Comparison of ENCODE assay signal across 8 cellular contexts in genomic region chr17:8249621-8250020, GRCh38. TPM values are rescaled to one million over a fixed set of nuclear protein-coding genes. Genes with fewer than 3 reads are reported as not detected.
DNase-seq lines count a peak whose midpoint lies in the region; ATAC-seq and TF ChIP-seq lines count a peak whose summit lies in the region.

No MANE protein-coding gene starts in this region.

- peaks cover 5% of the 10 kb centered on the region for H3K27me3 Mint-ChIP-seq in activated naive CD8-positive, alpha-beta T cell treated with anti-CD3 and anti-CD28 coated beads, Interleukin-2, amount 50 U/mL, for 24 hours

- H3K4me2 ChIP-seq in SK-N-SH = peak overlapping the region; percentile 90

- H3K27ac ChIP-seq in SK-N-SH (ENCODE audit: low read depth in 2 of 2, low read length in 1 of 2) (peak overlapping the region; percentile 81 to 92; a peak in 2 of 4 replicates), suprapubic skin (peak overlapping the region; percentile 96)

- TF ChIP-seq CTCF in SK-N-SH (IDR thresholded peaks at IDR 0.05) (no peak), kidney epithelial cell (IDR thresholded peaks at IDR 0.05; ENCODE audit: insufficient read depth, low read length, poor library complexity, severe bottlenecking) (no peak), suprapubic skin (IDR thresholded peaks at IDR 0.05) (no peak)

- peaks cover 46% of the 10 kb centered on the region for H3K36me3 Mint-ChIP-seq in activated naive CD8-positive, alpha-beta T cell treated with anti-CD3 and anti-CD28 coated beads, Interleukin-2, amount 50 U/mL, for 24 hours (ENCODE audit: low read depth)

- H3K9me3 Mint-ChIP-seq in activated naive CD8-positive, alpha-beta T cell treated with anti-CD3 and anti-CD28 coated beads, Interleukin-2, amount 50 U/mL, for 24 hours = peaks cover 4% of the 10 kb centered on the region

- CTCF ChIA-PET in SK-N-SH (lab: Yijun Ruan, JAX) = interaction anchor here (1.2 to 3.9 kb wide), 2 partner anchors 51 to 134 kb away, joined by 4 to 18 read pairs; no protein-coding TSS in a partner anchor

- TF ChIP-seq EP300 in SK-N-SH (IDR thresholded peaks at IDR 0.05; ENCODE audit: borderline replicate concordance in 1 of 2, low read depth in 1 of 2, low read length in 1 of 2) = no peak
- no peak for TF ChIP-seq EP300 in suprapubic skin (IDR thresholded peaks at IDR 0.05)

- H3K9me3 ChIP-seq in SK-N-SH (no peaks in the 10 kb centered on the region), suprapubic skin (no peaks in the 10 kb centered on the region)

- peak overlapping the region; percentile 85 for H3K9ac ChIP-seq in SK-N-SH

- no peak for DNase-seq in SK-N-SH
- no peak for DNase-seq in activated naive CD8-positive, alpha-beta T cell treated with anti-CD3 and anti-CD28 coated beads, Interleukin-2, amount 50 U/mL, for 24 hours
- DNase-seq in kidney epithelial cell (ENCODE audit: low read depth) = no peak
- DNase-seq in suprapubic skin (ENCODE audit: low spot score in 2 of 2) = no peak
- DNase-seq in cerebellar cortex (ENCODE audit: low spot score) = no peak

- no peaks in the 10 kb centered on the region for H4K20me1 ChIP-seq in SK-N-SH (ENCODE audit: insufficient read depth)

- no peak for TF ChIP-seq RAD21 in SK-N-SH (IDR thresholded peaks at IDR 0.05; ENCODE audit: low read length)

- POLR2A ChIA-PET in SK-N-SH (lab: Yijun Ruan, JAX) = interaction anchor here (1.0 to 1.1 kb wide), 3 partner anchors 26 to 77 kb away, joined by 3 to 7 read pairs (median 4); partner anchors contain the start of gene SLC25A35

- no peak for ATAC-seq in SK-N-SH treated with all-trans-retinoic acid at 6 μM for 48 hours
- ATAC-seq in activated naive CD8-positive, alpha-beta T cell treated with anti-CD3 and anti-CD28 coated beads, Interleukin-2, amount 50 U/mL, for 24 hours = no peak
- ATAC-seq in GM19351 (IDR thresholded peaks at IDR 0.05; ENCODE audit: unreplicated experiment) = no peak
- no peak for ATAC-seq in HG03108 (IDR thresholded peaks at IDR 0.05; ENCODE audit: unreplicated experiment)

- H3K4me3 ChIP-seq in SK-N-SH (ENCODE audit: low read depth in 2 of 2, low read length in 1 of 2) = peak overlapping the region; percentile 75 to 93
- H3K4me3 ChIP-seq in kidney epithelial cell (ENCODE audit: low read depth, low read length) = peak overlapping the region; percentile 77
- peak overlapping the region; percentile 71 for H3K4me3 ChIP-seq in suprapubic skin

- no peak for TF ChIP-seq POLR2A in suprapubic skin (IDR thresholded peaks at IDR 0.05)

- H2AFZ ChIP-seq in SK-N-SH (ENCODE audit: low read depth) = peak overlapping the region; percentile 95

- H3K9me2 ChIP-seq in SK-N-SH = no peaks in the 10 kb centered on the region

- 2% methylated on average over 8 of the region's 8 CpGs for WGBS in SK-N-SH (ENCODE audit: low lambda C conversion rate)
- 12% methylated on average over 8 of the region's 8 CpGs for WGBS in suprapubic skin

- H3K4me1 ChIP-seq in SK-N-SH (ENCODE audit: control insufficient read depth in 1 of 2, insufficient read depth in 2 of 2, low read depth in 1 of 2, low read length in 1 of 2) (peaks cover 3 to 5% of the 10 kb centered on the region in 2 experiments; a peak in 3 of 4 replicates), suprapubic skin (peaks cover 21% of the 10 kb centered on the region)

- H3K4me3 Mint-ChIP-seq in activated naive CD8-positive, alpha-beta T cell treated with anti-CD3 and anti-CD28 coated beads, Interleukin-2, amount 50 U/mL, for 24 hours = peak overlapping the region; percentile 100

- H3K79me2 ChIP-seq in SK-N-SH (ENCODE audit: insufficient read depth) = peaks cover 60% of the 10 kb centered on the region

- H3K36me3 ChIP-seq in SK-N-SH (replicated peaks in 1 of 2; ENCODE audit: control insufficient read depth in 1 of 2, insufficient read depth in 2 of 2, low read length in 1 of 2) (peaks cover under 1 to 5% of the 10 kb centered on the region in 2 experiments), kidney epithelial cell (ENCODE audit: control insufficient read depth, insufficient read depth, low read length) (no peaks in the 10 kb centered on the region), suprapubic skin (peaks cover 9% of the 10 kb centered on the region)

- H3K4me1 Mint-ChIP-seq in activated naive CD8-positive, alpha-beta T cell treated with anti-CD3 and anti-CD28 coated beads, Interleukin-2, amount 50 U/mL, for 24 hours = peaks cover 48% of the 10 kb centered on the region

- H3K27me3 ChIP-seq in SK-N-SH (ENCODE audit: insufficient read depth) (no peaks in the 10 kb centered on the region), kidney epithelial cell (ENCODE audit: control insufficient read depth, insufficient read depth, low read length) (no peaks in the 10 kb centered on the region), suprapubic skin (no peaks in the 10 kb centered on the region)

- H3K27ac Mint-ChIP-seq in activated naive CD8-positive, alpha-beta T cell treated with anti-CD3 and anti-CD28 coated beads, Interleukin-2, amount 50 U/mL, for 24 hours = peak overlapping the region; percentile 99

- peaks cover 25% of the 10 kb centered on the region for H3F3A ChIP-seq in SK-N-SH (replicated peaks; ENCODE audit: insufficient read depth)

TF ChIP-seq in SK-N-SH treated with all-trans-retinoic acid at 6 μM for 48 hours, 23 proteins besides CTCF, POLR2A, EP300 and RAD21 (continues in another document):
- TF ChIP-seq TSHZ2 (CRISPR knock-in tag; IDR thresholded peaks at IDR 0.05) (no peak), PATZ1 (CRISPR knock-in tag; IDR thresholded peaks at IDR 0.05; ENCODE audit: borderline replicate concordance) (no peak), ZNF70 (CRISPR knock-in tag; IDR thresholded peaks at IDR 0.05) (no peak), TCF4 (CRISPR knock-in tag; IDR thresholded peaks at IDR 0.05; ENCODE audit: borderline replicate concordance) (no peak), ZNF565 (CRISPR knock-in tag; conservative IDR thresholded peaks at IDR 0.05; ENCODE audit: low read depth) (no peak), ZFP30 (CRISPR knock-in tag; IDR thresholded peaks at IDR 0.05) (no peak)

RNA-seq across cellular contexts. Expression of gene PFAS, which starts 0.5 kb away (rescaled TPM):
- polyA plus RNA-seq in SK-N-SH (2012; rRNA removed) = 22.4 and 24.0 TPM in 2 replicates
- polyA plus RNA-seq in SK-N-SH (2012; cell fraction: cytosol; rRNA removed) = 7.1 and 9.5 TPM in 2 replicates
- polyA plus RNA-seq in SK-N-SH (2012; cell fraction: nucleus; rRNA removed) = 91.9 and 99.7 TPM in 2 replicates
- total RNA-seq in kidney epithelial cell (33.5 and 34.3 TPM in 2 replicates), suprapubic skin (10 to 100 TPM; 13.0 to 35.1 (median 16.7) TPM)

RNA-seq across cellular contexts. Expression of gene CTC1, which starts 1.8 kb away (rescaled TPM):
- 11.0 and 12.6 TPM in 2 replicates for polyA plus RNA-seq in SK-N-SH (2012; rRNA removed)
- 3.2 and 4.8 TPM in 2 replicates for polyA plus RNA-seq in SK-N-SH (2012; cell fraction: cytosol; rRNA removed)
- 61.6 and 90.0 TPM in 2 replicates for polyA plus RNA-seq in SK-N-SH (2012; cell fraction: nucleus; rRNA removed)
- total RNA-seq in kidney epithelial cell (7.8 and 14.1 TPM in 2 replicates), suprapubic skin (10 to 100 TPM; 16.8 to 58.1 (median 22.3) TPM)

RNA-seq across cellular contexts. Expression of gene RANGRF, which starts 38.8 kb away (rescaled TPM):
- polyA plus RNA-seq in SK-N-SH (2012; rRNA removed) = 47.3 and 55.9 TPM in 2 replicates
- 32.3 and 39.9 TPM in 2 replicates for polyA plus RNA-seq in SK-N-SH (2012; cell fraction: cytosol; rRNA removed)
- polyA plus RNA-seq in SK-N-SH (2012; cell fraction: nucleus; rRNA removed) = 65.4 and 76.4 TPM in 2 replicates
- total RNA-seq in kidney epithelial cell = 27.2 and 30.0 TPM in 2 replicates
- 10 to 100 TPM; 12.6 to 16.3 (median 13.7) TPM for total RNA-seq in suprapubic skin

RNA-seq across cellular contexts. Expression of gene AURKB, which starts 39.2 kb away (rescaled TPM):
- polyA plus RNA-seq in SK-N-SH (2012; rRNA removed) = 28.8 and 43.9 TPM in 2 replicates
- polyA plus RNA-seq in SK-N-SH (2012; cell fraction: cytosol; rRNA removed) = 23.4 and 32.0 TPM in 2 replicates
- 104 and 168 TPM in 2 replicates for polyA plus RNA-seq in SK-N-SH (2012; cell fraction: nucleus; rRNA removed)
- total RNA-seq in kidney epithelial cell (11.6 and 21.6 TPM in 2 replicates), suprapubic skin (10 to 100 TPM in 2 of 4 donors, 1 to 10 TPM in 2; 3.7 to 18.2 (median 9.5) TPM)

RNA-seq across cellular contexts. Expression of gene SLC25A35, which starts 45.6 kb away (rescaled TPM):
- polyA plus RNA-seq in SK-N-SH (2012; rRNA removed) = 4.1 and 5.6 TPM in 2 replicates
- 1.8 and 2.2 TPM in 2 replicates for polyA plus RNA-seq in SK-N-SH (2012; cell fraction: cytosol; rRNA removed)
- polyA plus RNA-seq in SK-N-SH (2012; cell fraction: nucleus; rRNA removed) = 23.5 and 27.7 TPM in 2 replicates
- total RNA-seq in kidney epithelial cell (0.84 and 1.5 TPM in 2 replicates), suprapubic skin (1 to 10 TPM in 3 of 4 donors, under 1 TPM in 1; 0.80 to 2.4 (median 1.5) TPM)
